Comparison of ENCODE assay signal across 12 cellular contexts in genomic region chr2:106839849-106840595, GRCh38. TPM values are rescaled to one million over a fixed set of nuclear protein-coding genes. Genes with fewer than 3 reads are reported as not detected.
DNase-seq lines count a peak whose midpoint lies in the region; ATAC-seq, FAIRE-seq and TF ChIP-seq lines count a peak whose summit lies in the region.
"Had no signal": no experiment of that assay in that cellular context is flagged by ENCODE, and none has a peak within 500 bp of the region (broad histone marks: within the 10 kb centered on the region; RNA-seq: fewer than 3 reads in every experiment).

No MANE protein-coding gene starts in this region.

- ATAC-seq in psoas muscle (no peak), esophagus mucosa (no peak)

- H3K4me3 Mint-ChIP-seq in neural crest cell, result no peak overlapping the region

- H3K4me1 Mint-ChIP-seq in neural crest cell, result peaks cover 10% of the 10 kb centered on the region

- peak; percentile 46 for DNase-seq in Daoy (ENCODE audit: low read depth)
- DNase-seq in NB4 (ENCODE audit: low read depth), result peak; percentile 36
- DNase-seq in astrocyte of the hippocampus (ENCODE audit: low read depth, low spot score), result peak; percentile 11
- peak; percentile 34 for DNase-seq in neural crest cell (ENCODE audit: low read depth, low spot score)
- no peak for DNase-seq in psoas muscle
- no peak for DNase-seq in H54 (ENCODE audit: insufficient read length, low spot score)
- DNase-seq in effector memory CD4-positive, alpha-beta T cell, result no peak
- DNase-seq: activated naive CD4-positive, alpha-beta T cell treated with anti-CD3 and anti-CD28 coated beads, Interleukin-2, amount 50 U/mL, for 16 hours; stimulated activated CD4-positive, alpha-beta T cell treated with anti-CD3 and anti-CD28 coated beads, Interleukin-4, amount 100 ng/mL, for 4 hours; uterus had no signal

- intact Hi-C loops in psoas muscle (cut with DNase I), result no loop called here

- FAIRE-seq in H54 (lab: Jason Lieb, UNC), result no peak

- TF ChIP-seq POLR2A in NB4 (IDR thresholded peaks at IDR 0.05; ENCODE audit: extremely low read depth, insufficient read length) (no peak), H54 (IDR thresholded peaks at IDR 0.05; ENCODE audit: low read depth, low read length) (no peak)

- H3K27ac ChIP-seq in psoas muscle, result no peak overlapping the region
- H3K27ac ChIP-seq in effector memory CD4-positive, alpha-beta T cell (ENCODE audit: insufficient read depth, low read length, poor library complexity, severe bottlenecking), result no peak overlapping the region
- H3K27ac ChIP-seq: uterus had no signal

- TF ChIP-seq CTCF in NB4 (IDR thresholded peaks at IDR 0.05; ENCODE audit: low read depth, low read length) (peak; percentile 55), neural crest cell (conservative IDR thresholded peaks at IDR 0.05) (peak; percentile 51), psoas muscle (IDR thresholded peaks at IDR 0.05) (no peak)

- H3K4me1 ChIP-seq in psoas muscle, result no peaks in the 10 kb centered on the region
- no peaks in the 10 kb centered on the region for H3K4me1 ChIP-seq in effector memory CD4-positive, alpha-beta T cell (ENCODE audit: control insufficient read depth, insufficient read depth, low read length, poor library complexity, severe bottlenecking)
- H3K4me1 ChIP-seq: uterus had no signal

- H3K27me3 Mint-ChIP-seq in neural crest cell (ENCODE audit: low read depth), result no peaks in the 10 kb centered on the region

- H3K9me3 ChIP-seq in psoas muscle, result no peaks in the 10 kb centered on the region
- no peaks in the 10 kb centered on the region for H3K9me3 ChIP-seq in effector memory CD4-positive, alpha-beta T cell (ENCODE audit: control insufficient read depth, low read length)
- H3K9me3 ChIP-seq: uterus had no signal

- no peaks in the 10 kb centered on the region for H3K36me3 ChIP-seq in psoas muscle (ENCODE audit: insufficient read depth in 1 of 2, low read depth in 1 of 2)
- H3K36me3 ChIP-seq in effector memory CD4-positive, alpha-beta T cell (ENCODE audit: control insufficient read depth, insufficient read depth, low read length), result no peaks in the 10 kb centered on the region
- H3K36me3 ChIP-seq: uterus had no signal

- WGBS in psoas muscle, 3 donors, result 70 to 72% (median 70%) methylated on average over 7 of the region's 7 CpGs

- no peak overlapping the region for H3K27ac Mint-ChIP-seq in neural crest cell (ENCODE audit: unreplicated experiment)

- no peaks in the 10 kb centered on the region for H3K27me3 ChIP-seq in psoas muscle (ENCODE audit: insufficient read depth in 3 of 3, low read length in 2 of 3)
- no peaks in the 10 kb centered on the region for H3K27me3 ChIP-seq in effector memory CD4-positive, alpha-beta T cell (replicated peaks; ENCODE audit: control insufficient read depth, insufficient read depth, low read length, poor library complexity, severe bottlenecking)
- H3K27me3 ChIP-seq: uterus had no signal

- H3K4me3 ChIP-seq in NB4 (ENCODE audit: low read depth, low read length) (no peak overlapping the region), psoas muscle (no peak overlapping the region)
- H3K4me3 ChIP-seq in effector memory CD4-positive, alpha-beta T cell (ENCODE audit: insufficient read depth, low read depth, low read length, poor library complexity, severe bottlenecking), result no peak overlapping the region
- H3K4me3 ChIP-seq: uterus had no signal

- no peaks in the 10 kb centered on the region for H3K9me3 Mint-ChIP-seq in neural crest cell

- no peaks in the 10 kb centered on the region for H3K36me3 Mint-ChIP-seq in neural crest cell (ENCODE audit: low read depth)

RNA-seq across cellular contexts. Expression of gene ST6GAL2, which starts 45.9 kb away (rescaled TPM):
- total RNA-seq in Daoy (2014; rRNA removed; shearing (Covaris generic)), result 13.0 and 21.9 TPM in 2 replicates
- total RNA-seq in neural crest cell (8.1 and 9.7 TPM in 2 replicates), psoas muscle (under 1 TPM in 1 of 4 donors, not detected in 3; 0.17 TPM), esophagus mucosa (2.5 TPM)
- under 1 TPM in 2 of 3 donors, not detected in 1; 0.01 TPM for polyA plus RNA-seq in psoas muscle
- total RNA-seq: myocyte had no signal

Comparison
In these comparisons a context has a peak if more than half of its experiments do, and no peak if none do; other contexts are left out.
1. DNase-seq: peak in Daoy (single experiment), NB4 (single experiment), astrocyte of the hippocampus (single experiment) and neural crest cell (single experiment); none in psoas muscle (0 of 2), H54 (single experiment) and effector memory CD4-positive, alpha-beta T cell (0 of 3).